Comparison of ENCODE assay signal across 27 cellular contexts in the genomic region with DNA sequence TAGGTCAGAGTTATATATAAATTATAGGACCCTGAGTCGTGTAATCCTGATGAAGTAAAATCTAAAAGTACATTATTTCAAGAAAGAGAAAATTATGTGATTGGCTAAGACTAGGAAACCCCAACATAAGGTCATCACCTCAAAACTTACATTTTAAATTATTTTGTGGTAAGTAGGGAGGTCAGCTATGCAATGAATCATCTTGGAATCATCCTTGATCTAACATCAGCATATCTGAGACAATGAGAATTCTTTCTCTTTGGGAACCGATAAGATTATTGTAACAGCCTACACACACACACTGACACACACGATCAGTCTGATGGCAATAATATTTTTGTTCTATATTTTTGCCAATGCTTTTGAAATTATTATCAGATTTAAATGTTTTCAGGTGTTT.
DNase-seq lines count a peak whose midpoint lies in the region; TF ChIP-seq lines count a peak whose summit lies in the region.
"Had no signal": no experiment of that assay in that cellular context is flagged by ENCODE, and none has a peak within 500 bp of the region (broad histone marks: within the 10 kb centered on the region; RNA-seq: fewer than 3 reads in every experiment).

No MANE protein-coding gene starts in this region.

- no peaks in the 10 kb centered on the region for H3K27me3 ChIP-seq in BE2C
- H3K27me3 ChIP-seq: heart left ventricle, ovary, right atrium auricular region had no signal

- no peak overlapping the region for H3K27ac ChIP-seq in caudate nucleus (ENCODE audit: low read depth, low read length)
- H3K27ac ChIP-seq: heart left ventricle, lower lobe of right lung, ovary, right atrium auricular region had no signal

- H3K36me3 ChIP-seq in BE2C, result no peaks in the 10 kb centered on the region
- H3K36me3 ChIP-seq: heart left ventricle, lower lobe of right lung, ovary, right atrium auricular region had no signal

- peak; percentile 63 for DNase-seq in EL
- peak; percentile 57 for DNase-seq in HT1080 (ENCODE audit: low read depth)
- DNase-seq in astrocyte of the spinal cord (ENCODE audit: low read depth, low spot score), result peak; percentile 47
- peak; percentile 1 for DNase-seq in fibroblast of villous mesenchyme (ENCODE audit: low read depth)
- DNase-seq in AG08396 (ENCODE audit: low spot score), result no peak
- DNase-seq in caudate nucleus (lab: John Stamatoyannopoulos, UW), result no peak
- no peak for DNase-seq in BE2C
- DNase-seq in NCI-H2196 (lab: John Stamatoyannopoulos, UW; ENCODE audit: unreplicated experiment), result no peak
- DNase-seq: activated CD4-positive, alpha-beta T cell treated with anti-CD3 and anti-CD28 coated beads, Interleukin-2, amount 50 U/mL, for 4 hours; activated naive CD4-positive, alpha-beta T cell treated with anti-CD3 and anti-CD28 coated beads for 36 hours; amniotic stem cell; C1 segment of cervical spinal cord; central memory CD4-positive, alpha-beta T cell; dermis blood vessel endothelial cell; DMS79 treated with DMSO at 0.1 percent for 48 hours; heart left ventricle; KBM-7; lower lobe of right lung; NCI-H2081 treated with DMSO at 0.1 percent for 48 hours; NCI-H446; NCI-H774; nephron progenitor cell; ovary; RPMI8226; stimulated activated CD4-positive, alpha-beta T cell treated with anti-CD3 and anti-CD28 coated beads, Interleukin-2, amount 100 ng/mL, for 24 hours; T-helper 1 cell had no signal

- in situ Hi-C loops in astrocyte of the spinal cord (cut with HindIII; ENCODE audit: low sequenced_read_pairs), result no loop called here

- H3K4me3 ChIP-seq in astrocyte of the spinal cord (ENCODE audit: low read depth, low read length), result no peak overlapping the region
- no peak overlapping the region for H3K4me3 ChIP-seq in fibroblast of villous mesenchyme (ENCODE audit: low read depth, low read length)
- H3K4me3 ChIP-seq in BE2C (ENCODE audit: low read depth, low read length), result no peak overlapping the region
- H3K4me3 ChIP-seq: heart left ventricle, lower lobe of right lung, ovary, right atrium auricular region had no signal

- TF ChIP-seq CTCF in astrocyte of the spinal cord (IDR thresholded peaks at IDR 0.05; ENCODE audit: low read depth, low read length) (no peak), fibroblast of villous mesenchyme (IDR thresholded peaks at IDR 0.05; ENCODE audit: insufficient read depth, low read depth, low read length) (no peak), BE2C (IDR thresholded peaks at IDR 0.05; ENCODE audit: low read depth, low read length) (no peak)

- no peaks in the 10 kb centered on the region for H3K4me1 ChIP-seq in BE2C
- H3K4me1 ChIP-seq: lower lobe of right lung, right atrium auricular region had no signal

- H3K9me3 ChIP-seq in BE2C, result no peaks in the 10 kb centered on the region
- H3K9me3 ChIP-seq: heart left ventricle, lower lobe of right lung, ovary, right atrium auricular region had no signal

Comparison
In these comparisons a context has a peak if more than half of its experiments do, and no peak if none do; other contexts are left out.
1. DNase-seq: peak in EL (single experiment), HT1080 (single experiment), astrocyte of the spinal cord (single experiment) and fibroblast of villous mesenchyme (single experiment); none in AG08396 (single experiment), caudate nucleus (0 of 61), BE2C (single experiment) and NCI-H2196 (single experiment).